8 cellular contexts compared by ENCODE assay signal in the genomic region with DNA sequence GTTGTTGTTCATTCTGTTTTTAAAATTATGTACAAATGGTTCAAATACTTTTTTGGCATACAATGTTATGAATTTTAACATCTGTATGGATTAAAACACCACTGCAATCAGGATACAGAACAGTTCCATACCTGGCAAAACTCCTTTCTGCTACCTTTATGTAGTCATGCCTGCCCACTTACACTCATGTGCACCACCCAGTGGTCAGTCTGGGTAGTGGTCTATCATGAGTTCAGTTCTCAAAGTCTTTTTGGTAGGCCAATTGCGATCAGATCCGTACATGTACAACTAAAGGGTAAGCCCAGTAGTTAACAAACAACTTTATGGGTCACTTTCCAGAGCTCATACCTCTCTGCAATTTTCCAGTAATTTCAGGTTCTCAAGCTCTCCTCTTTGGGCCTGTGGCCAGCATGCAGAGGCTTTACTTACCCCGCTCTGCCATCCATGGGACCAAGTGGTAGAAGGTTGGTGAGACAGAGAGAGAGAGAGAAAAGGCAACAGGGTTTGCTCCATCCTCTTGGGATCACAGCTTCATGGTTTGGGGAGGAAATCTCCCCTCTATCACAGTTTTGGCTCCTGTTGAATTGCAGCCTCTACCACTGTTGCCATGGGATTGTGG.
DNase-seq lines count a peak whose midpoint lies in the region; ATAC-seq, FAIRE-seq and TF ChIP-seq lines count a peak whose summit lies in the region.

No MANE protein-coding gene starts in this region.

- H3K27ac Mint-ChIP-seq in CD4-positive, alpha-beta memory T cell: no peak overlapping the region
- no peak overlapping the region for H3K27ac Mint-ChIP-seq in activated naive CD4-positive, alpha-beta T cell treated with anti-CD3 and anti-CD28 coated beads, Interleukin-2, amount 50 U/mL, for 72 hours

- H3K27me3 Mint-ChIP-seq in CD4-positive, alpha-beta memory T cell: peaks cover 17 to 20% of the 10 kb centered on the region in 2 donors

- H3K4me1 Mint-ChIP-seq in CD4-positive, alpha-beta memory T cell: no peaks in the 10 kb centered on the region

- no peaks in the 10 kb centered on the region for H3K4me1 ChIP-seq in CD4-positive, alpha-beta memory T cell (ENCODE audit: insufficient read depth, low read length)
- no peaks in the 10 kb centered on the region for H3K4me1 ChIP-seq in small intestine (ENCODE audit: control insufficient read depth in 2 of 2, insufficient read depth in 1 of 2, low read depth in 1 of 2, low read length in 1 of 2)

- no peaks in the 10 kb centered on the region for H3K36me3 Mint-ChIP-seq in CD4-positive, alpha-beta memory T cell
- H3K36me3 Mint-ChIP-seq in activated naive CD4-positive, alpha-beta T cell treated with anti-CD3 and anti-CD28 coated beads, Interleukin-2, amount 50 U/mL, for 72 hours: no peaks in the 10 kb centered on the region

- WGBS in small intestine, 3 donors: 63 to 72% (median 67%) methylated on average over 3 of the region's 3 CpGs

- H3K27me3 ChIP-seq in CD4-positive, alpha-beta memory T cell (ENCODE audit: insufficient read depth, low read length): no peaks in the 10 kb centered on the region
- no peaks in the 10 kb centered on the region for H3K27me3 ChIP-seq in small intestine (ENCODE audit: control insufficient read depth in 2 of 2, insufficient read depth in 2 of 2, low read length in 2 of 2)

- CTCF ChIA-PET in CD4-positive, alpha-beta memory T cell (lab: Charles Lee; ENCODE audit: partially characterized antibody): interaction anchor here (0.5 to 1.2 kb wide), 4 partner anchors 8 to 376 kb away, joined by 3 read pairs; no protein-coding TSS in a partner anchor

- intact Hi-C loops in CD4-positive, alpha-beta memory T cell (cut with micrococcal nuclease): loop anchor here (10.0 kb wide), 1 partner anchor 395 kb away; no protein-coding TSS in a partner anchor
- intact Hi-C loops in left cardiac atrium (cut with DNase I): loop anchor here in 1 of 2 donors (10.0 kb wide), 1 partner anchor 395 kb away; no protein-coding TSS in a partner anchor

- ATAC-seq in GM19025 (IDR thresholded peaks at IDR 0.05; ENCODE audit: low read depth, unreplicated experiment): peak; percentile 79
- ATAC-seq in HG03520 (IDR thresholded peaks at IDR 0.05; ENCODE audit: unreplicated experiment): peak; percentile 90
- ATAC-seq in SK-N-SH treated with all-trans-retinoic acid at 6 μM for 48 hours: peak; percentile 89
- peak; percentile 56 to 62 for ATAC-seq in activated naive CD4-positive, alpha-beta T cell treated with anti-CD3 and anti-CD28 coated beads, Interleukin-2, amount 50 U/mL, for 72 hours
- peak in 1 of 2 donors; percentile 61 for ATAC-seq in left cardiac atrium

- no peaks in the 10 kb centered on the region for H3K9me3 ChIP-seq in CD4-positive, alpha-beta memory T cell (ENCODE audit: control insufficient read depth in 1 of 2, low read length in 2 of 2)
- H3K9me3 ChIP-seq in small intestine (ENCODE audit: control insufficient read depth, low read depth): no peaks in the 10 kb centered on the region

- POLR2A ChIA-PET in CD4-positive, alpha-beta memory T cell (lab: Charles Lee; ENCODE audit: partially characterized antibody): no interaction called here

- no peak overlapping the region for H3K4me3 ChIP-seq in CD4-positive, alpha-beta memory T cell (ENCODE audit: low read length in 2 of 2)
- H3K4me3 ChIP-seq in small intestine (ENCODE audit: low read depth in 1 of 2, low read length in 2 of 2): no peak overlapping the region

- no peak overlapping the region for H3K4me3 Mint-ChIP-seq in CD4-positive, alpha-beta memory T cell

- no peak for FAIRE-seq in small intestine (lab: Jason Lieb, UNC)

- no peaks in the 10 kb centered on the region for H3K9me3 Mint-ChIP-seq in CD4-positive, alpha-beta memory T cell
- no peaks in the 10 kb centered on the region for H3K9me3 Mint-ChIP-seq in activated naive CD4-positive, alpha-beta T cell treated with anti-CD3 and anti-CD28 coated beads, Interleukin-2, amount 50 U/mL, for 72 hours

- H3K27ac ChIP-seq in CD4-positive, alpha-beta memory T cell (ENCODE audit: low read depth, low read length): no peak overlapping the region
- no peak overlapping the region for H3K27ac ChIP-seq in small intestine (ENCODE audit: low read depth in 1 of 2, low read length in 1 of 2)

- no peaks in the 10 kb centered on the region for H3K36me3 ChIP-seq in CD4-positive, alpha-beta memory T cell (ENCODE audit: insufficient read depth, low read length)
- H3K36me3 ChIP-seq in small intestine (ENCODE audit: control insufficient read depth in 2 of 2, insufficient read depth in 2 of 2, low read length in 2 of 2): no peaks in the 10 kb centered on the region

- peak; percentile 31 to 47 (median 41) for DNase-seq in CD4-positive, alpha-beta memory T cell
- DNase-seq in activated naive CD4-positive, alpha-beta T cell treated with anti-CD3 and anti-CD28 coated beads, Interleukin-2, amount 50 U/mL, for 72 hours (ENCODE audit: low spot score in 2 of 2): peak in 1 of 2 donors; percentile 71
- DNase-seq in left cardiac atrium (peak; percentile 63), small intestine (peak; percentile 62), epidermal melanocyte (ENCODE audit: insufficient read length, low spot score) (no peak)

TF ChIP-seq in SK-N-SH treated with all-trans-retinoic acid at 6 μM for 48 hours, 23 proteins besides CTCF, POLR2A, EP300 and RAD21 (continues in another document):
- TF ChIP-seq, protein P1, sequence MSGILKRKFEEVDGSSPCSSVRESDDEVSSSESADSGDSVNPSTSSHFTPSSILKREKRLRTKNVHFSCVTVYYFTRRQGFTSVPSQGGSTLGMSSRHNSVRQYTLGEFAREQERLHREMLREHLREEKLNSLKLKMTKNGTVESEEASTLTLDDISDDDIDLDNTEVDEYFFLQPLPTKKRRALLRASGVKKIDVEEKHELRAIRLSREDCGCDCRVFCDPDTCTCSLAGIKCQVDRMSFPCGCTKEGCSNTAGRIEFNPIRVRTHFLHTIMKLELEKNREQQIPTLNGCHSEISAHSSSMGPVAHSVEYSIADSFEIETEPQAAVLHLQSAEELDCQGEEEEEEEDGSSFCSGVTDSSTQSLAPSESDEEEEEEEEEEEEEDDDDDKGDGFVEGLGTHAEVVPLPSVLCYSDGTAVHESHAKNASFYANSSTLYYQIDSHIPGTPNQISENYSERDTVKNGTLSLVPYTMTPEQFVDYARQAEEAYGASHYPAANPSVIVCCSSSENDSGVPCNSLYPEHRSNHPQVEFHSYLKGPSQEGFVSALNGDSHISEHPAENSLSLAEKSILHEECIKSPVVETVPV (CRISPR knock-in tag; IDR thresholded peaks at IDR 0.05): no peak
- TF ChIP-seq, protein P2, sequence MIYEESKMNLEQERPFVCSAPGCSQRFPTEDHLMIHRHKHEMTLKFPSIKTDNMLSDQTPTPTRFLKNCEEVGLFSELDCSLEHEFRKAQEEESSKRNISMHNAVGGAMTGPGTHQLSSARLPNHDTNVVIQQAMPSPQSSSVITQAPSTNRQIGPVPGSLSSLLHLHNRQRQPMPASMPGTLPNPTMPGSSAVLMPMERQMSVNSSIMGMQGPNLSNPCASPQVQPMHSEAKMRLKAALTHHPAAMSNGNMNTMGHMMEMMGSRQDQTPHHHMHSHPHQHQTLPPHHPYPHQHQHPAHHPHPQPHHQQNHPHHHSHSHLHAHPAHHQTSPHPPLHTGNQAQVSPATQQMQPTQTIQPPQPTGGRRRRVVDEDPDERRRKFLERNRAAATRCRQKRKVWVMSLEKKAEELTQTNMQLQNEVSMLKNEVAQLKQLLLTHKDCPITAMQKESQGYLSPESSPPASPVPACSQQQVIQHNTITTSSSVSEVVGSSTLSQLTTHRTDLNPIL (CRISPR knock-in tag; IDR thresholded peaks at IDR 0.05; ENCODE audit: low read depth): no peak
- TF ChIP-seq PPARA (CRISPR knock-in tag; IDR thresholded peaks at IDR 0.05; ENCODE audit: borderline replicate concordance) (no peak), SNAI2 (CRISPR knock-in tag; IDR thresholded peaks at IDR 0.05) (no peak), CSDC2 (CRISPR knock-in tag; IDR thresholded peaks at IDR 0.05) (no peak), ISL1 (CRISPR knock-in tag; IDR thresholded peaks at IDR 0.05) (no peak), ESRRG (CRISPR knock-in tag; IDR thresholded peaks at IDR 0.05) (no peak)
- TF ChIP-seq, protein P3, sequence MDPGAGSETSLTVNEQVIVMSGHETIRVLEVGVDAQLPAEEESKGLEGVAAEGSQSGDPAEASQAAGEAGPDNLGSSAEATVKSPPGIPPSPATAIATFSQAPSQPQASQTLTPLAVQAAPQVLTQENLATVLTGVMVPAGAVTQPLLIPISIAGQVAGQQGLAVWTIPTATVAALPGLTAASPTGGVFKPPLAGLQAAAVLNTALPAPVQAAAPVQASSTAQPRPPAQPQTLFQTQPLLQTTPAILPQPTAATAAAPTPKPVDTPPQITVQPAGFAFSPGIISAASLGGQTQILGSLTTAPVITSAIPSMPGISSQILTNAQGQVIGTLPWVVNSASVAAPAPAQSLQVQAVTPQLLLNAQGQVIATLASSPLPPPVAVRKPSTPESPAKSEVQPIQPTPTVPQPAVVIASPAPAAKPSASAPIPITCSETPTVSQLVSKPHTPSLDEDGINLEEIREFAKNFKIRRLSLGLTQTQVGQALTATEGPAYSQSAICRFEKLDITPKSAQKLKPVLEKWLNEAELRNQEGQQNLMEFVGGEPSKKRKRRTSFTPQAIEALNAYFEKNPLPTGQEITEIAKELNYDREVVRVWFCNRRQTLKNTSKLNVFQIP (CRISPR knock-in tag; IDR thresholded peaks at IDR 0.05; ENCODE audit: borderline replicate concordance, low read depth): no peak
- TF ChIP-seq, protein P4, sequence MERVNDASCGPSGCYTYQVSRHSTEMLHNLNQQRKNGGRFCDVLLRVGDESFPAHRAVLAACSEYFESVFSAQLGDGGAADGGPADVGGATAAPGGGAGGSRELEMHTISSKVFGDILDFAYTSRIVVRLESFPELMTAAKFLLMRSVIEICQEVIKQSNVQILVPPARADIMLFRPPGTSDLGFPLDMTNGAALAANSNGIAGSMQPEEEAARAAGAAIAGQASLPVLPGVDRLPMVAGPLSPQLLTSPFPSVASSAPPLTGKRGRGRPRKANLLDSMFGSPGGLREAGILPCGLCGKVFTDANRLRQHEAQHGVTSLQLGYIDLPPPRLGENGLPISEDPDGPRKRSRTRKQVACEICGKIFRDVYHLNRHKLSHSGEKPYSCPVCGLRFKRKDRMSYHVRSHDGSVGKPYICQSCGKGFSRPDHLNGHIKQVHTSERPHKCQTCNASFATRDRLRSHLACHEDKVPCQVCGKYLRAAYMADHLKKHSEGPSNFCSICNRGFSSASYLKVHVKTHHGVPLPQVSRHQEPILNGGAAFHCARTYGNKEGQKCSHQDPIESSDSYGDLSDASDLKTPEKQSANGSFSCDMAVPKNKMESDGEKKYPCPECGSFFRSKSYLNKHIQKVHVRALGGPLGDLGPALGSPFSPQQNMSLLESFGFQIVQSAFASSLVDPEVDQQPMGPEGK (CRISPR knock-in tag; IDR thresholded peaks at IDR 0.05; ENCODE audit: borderline replicate concordance): no peak
